Comparison of ENCODE assay signal across 19 cellular contexts in genomic region chr2:59892398-59892797, GRCh38.
DNase-seq lines count a peak whose midpoint lies in the region; ATAC-seq, FAIRE-seq and TF ChIP-seq lines count a peak whose summit lies in the region.
"Had no signal": no experiment of that assay in that cellular context is flagged by ENCODE, and none has a peak within 500 bp of the region (broad histone marks: within the 10 kb centered on the region; RNA-seq: fewer than 3 reads in every experiment).

No MANE protein-coding gene starts in this region.

- H3K79me2 ChIP-seq in H1 (ENCODE audit: control insufficient read depth in 1 of 2, insufficient read depth in 2 of 2, low read length in 2 of 2) = no peaks in the 10 kb centered on the region

- CTCF ChIA-PET in H1 (lab: Charles Lee; ENCODE audit: partially characterized antibody) = no interaction called here

- H3K36me3 ChIP-seq in H1 (ENCODE audit: control insufficient read depth in 2 of 4, insufficient read depth in 4 of 4, low read length in 3 of 4) (no peaks in the 10 kb centered on the region), breast epithelium (no peaks in the 10 kb centered on the region)

- no peak overlapping the region for H3K56ac ChIP-seq in H1 (replicated peaks; ENCODE audit: insufficient read length, low read depth, low read length)

- H3K18ac ChIP-seq in H1 (ENCODE audit: extremely low read depth, low read length) = no peak overlapping the region

- H3K27me3 ChIP-seq in H1 (replicated peaks in 1 of 4; ENCODE audit: control insufficient read depth in 3 of 4, extremely low read depth in 1 of 4, insufficient read depth in 3 of 4, low read length in 3 of 4) (no peaks in the 10 kb centered on the region), breast epithelium (no peaks in the 10 kb centered on the region)

- H3K4me2 ChIP-seq in H1 (ENCODE audit: insufficient read depth in 1 of 2, low read depth in 2 of 2, low read length in 2 of 2) = no peak overlapping the region
- H3K4me2 ChIP-seq: PC-9 had no signal

- ATAC-seq in HG03520 (IDR thresholded peaks at IDR 0.05; ENCODE audit: unreplicated experiment) = no peak
- ATAC-seq: K562 had no signal

- no peak overlapping the region for H2AFZ ChIP-seq in H1 (ENCODE audit: low read length)
- H2AFZ ChIP-seq: PC-9 had no signal

- no peak for TF ChIP-seq RAD21 in H1 (IDR thresholded peaks at IDR 0.05 in 1 of 2, conservative IDR thresholded peaks at IDR 0.05 in 1 of 2; ENCODE audit: low read depth in 2 of 2, low read length in 2 of 2)

- no peaks in the 10 kb centered on the region for H4K20me1 ChIP-seq in H1 (replicated peaks in 1 of 2; ENCODE audit: control insufficient read depth in 1 of 2, insufficient read depth in 2 of 2, low read length in 2 of 2)

- TF ChIP-seq POLR2A in H1 (IDR thresholded peaks at IDR 0.05; ENCODE audit: control extremely low read depth in 1 of 2, low read depth in 2 of 2, low read length in 2 of 2) (no peak), breast epithelium (IDR thresholded peaks at IDR 0.05) (no peak)

- H4K91ac ChIP-seq in H1 (replicated peaks; ENCODE audit: insufficient read length, low read length) = no peak overlapping the region

- no peak overlapping the region for H2AK5ac ChIP-seq in H1 (ENCODE audit: low read depth, low read length)

- no peak overlapping the region for H2BK12ac ChIP-seq in H1 (ENCODE audit: low read depth, low read length)

- no peaks in the 10 kb centered on the region for H3K23me2 ChIP-seq in H1 (ENCODE audit: low read depth, low read length)

- H2BK20ac ChIP-seq in H1 (ENCODE audit: low read length) = no peak overlapping the region

- H3K4me1 ChIP-seq in H1 (replicated peaks in 1 of 4; ENCODE audit: control insufficient read depth in 3 of 4, insufficient read depth in 4 of 4, low read length in 3 of 4) (peaks cover 2 to 6% (median 4%) of the 10 kb centered on the region in 4 experiments; a peak in 4 of 7 replicates), breast epithelium (no peaks in the 10 kb centered on the region)

- H4K8ac ChIP-seq in H1 (ENCODE audit: extremely low read depth, insufficient read depth, low read length) = no peak overlapping the region

- no peak overlapping the region for H2BK120ac ChIP-seq in H1 (replicated peaks; ENCODE audit: low read depth, low read length)

- no peak overlapping the region for H3K4me3 ChIP-seq in H1 (ENCODE audit: extremely low read depth in 1 of 4, insufficient read depth in 2 of 4, low read depth in 3 of 4, low read length in 4 of 4)
- no peak overlapping the region for H3K4me3 ChIP-seq in breast epithelium
- H3K4me3 ChIP-seq: K562, PC-9 had no signal

- H2BK5ac ChIP-seq in H1 (ENCODE audit: low read depth, low read length) = no peak overlapping the region

- H3K4ac ChIP-seq in H1 (replicated peaks; ENCODE audit: insufficient read length, low read depth, low read length) = no peak overlapping the region

- intact Hi-C loops in breast epithelium (cut with DNase I; ENCODE audit: low total_unique reads) = no loop called here

- TF ChIP-seq CTCF in H1 (IDR thresholded peaks at IDR 0.05; ENCODE audit: control extremely low read depth in 1 of 3, insufficient read depth in 1 of 3, low read depth in 1 of 3, low read length in 3 of 3) (no peak), breast epithelium (IDR thresholded peaks at IDR 0.05) (no peak)

- no peak for FAIRE-seq in H1 (lab: Jason Lieb, UNC)
- FAIRE-seq: K562 had no signal

- H3K9me3 ChIP-seq in H1 (ENCODE audit: insufficient read depth in 2 of 2, low read depth in 1 of 2, low read length in 1 of 2) (no peaks in the 10 kb centered on the region), breast epithelium (no peaks in the 10 kb centered on the region)

- no peak overlapping the region; the same call in 1 of the 2 replicates for H3K27ac ChIP-seq in H1 (ENCODE audit: low read depth, low read length)
- H3K27ac ChIP-seq in breast epithelium = no peak overlapping the region
- H3K27ac ChIP-seq: PC-9, RWPE1 had no signal

- H3K79me1 ChIP-seq in H1 (ENCODE audit: low read depth, low read length) = no peaks in the 10 kb centered on the region

- TF ChIP-seq EP300 in H1 (IDR thresholded peaks at IDR 0.05; ENCODE audit: borderline replicate concordance in 1 of 2, low read depth in 2 of 2, low read length in 2 of 2) = no peak

- no peak overlapping the region for H3K9ac ChIP-seq in H1 (replicated peaks in 1 of 4; ENCODE audit: extremely low read depth in 1 of 4, low read depth in 3 of 4, low read length in 3 of 4)

- no peak overlapping the region for H3K23ac ChIP-seq in H1 (ENCODE audit: insufficient read length)

- DNase-seq in NCI-H2029 (lab: John Stamatoyannopoulos, UW) = peak; percentile 12
- no peak for DNase-seq in NCI-H2029 treated with DMSO at 0.1 percent for 48 hours (lab: John Stamatoyannopoulos, UW)
- DNase-seq in NCI-H1436 treated with DMSO at 0.1 percent for 48 hours (lab: John Stamatoyannopoulos, UW) = peak; percentile 18
- peak; percentile 82 for DNase-seq in NCI-H69 (lab: John Stamatoyannopoulos, UW)
- no peak for DNase-seq in H1 (ENCODE audit: low read depth in 1 of 2, low spot score in 2 of 2)
- DNase-seq in breast epithelium (ENCODE audit: low spot score in 2 of 2) = no peak
- no peak for DNase-seq in activated effector memory CD4-positive, alpha-beta T cell treated with anti-CD3 and anti-CD28 coated beads, Interleukin-2, amount 50 U/mL, for 16 hours
- DNase-seq: 8988T, DMS 273 treated with DMSO at 0.1 percent for 48 hours, GDM1, GOT3, NCI-H446, NCI-H82, PC-9, SIG-M5, T-helper 1 cell had no signal

- 61% methylated on average over 5 of the region's 5 CpGs; no CpG with 5 or more reads in 1 of the 2 experiments for WGBS in H1 (ENCODE audit: extremely low coverage in 1 of 2, insufficient coverage in 1 of 2, insufficient read length in 1 of 2, insufficient replicate concordance in 2 of 2, low coverage in 1 of 2, low lambda C conversion rate in 2 of 2, missing lambda C conversion rate in 1 of 2), 2 experiments

- POLR2A ChIA-PET in H1 (lab: Charles Lee; ENCODE audit: partially characterized antibody) = no interaction called here

- no peak overlapping the region for H3K14ac ChIP-seq in H1 (ENCODE audit: insufficient read length)

- no peak overlapping the region for H4K5ac ChIP-seq in H1 (ENCODE audit: insufficient read length, low read depth, low read length)

- no peak overlapping the region for H2BK15ac ChIP-seq in H1 (ENCODE audit: low read length)

TF ChIP-seq in H1, 55 proteins besides CTCF, POLR2A, EP300 and RAD21:
- TF ChIP-seq POU5F1 (IDR thresholded peaks at IDR 0.05; ENCODE audit: low read depth, low read length) (no peak), BCL11A (IDR thresholded peaks at IDR 0.05; ENCODE audit: low read depth in 2 of 2, low read length in 2 of 2) (no peak), EZH2 (IDR thresholded peaks at IDR 0.05; ENCODE audit: low read depth, low read length, severe bottlenecking) (no peak), CTBP2 (IDR thresholded peaks at IDR 0.05; ENCODE audit: borderline replicate concordance, insufficient read depth, insufficient read length, low read length) (no peak), RNF2 (IDR thresholded peaks at IDR 0.05; ENCODE audit: borderline replicate concordance, low read depth, low read length, missing control alignments, poor library complexity, severe bottlenecking) (no peak), SRF (IDR thresholded peaks at IDR 0.05; ENCODE audit: low read depth, low read length) (peak; percentile 63), HDAC6 (IDR thresholded peaks at IDR 0.05; ENCODE audit: low read depth, low read length) (no peak), YY1 (IDR thresholded peaks at IDR 0.05; ENCODE audit: low read depth, low read length) (no peak)

Comparison
In these comparisons a context has a peak if more than half of its experiments do, and no peak if none do; other contexts are left out.
1. DNase-seq: peak in NCI-H2029 (single experiment), NCI-H1436 treated with DMSO at 0.1 percent for 48 hours (single experiment) and NCI-H69 (single experiment); none in NCI-H2029 treated with DMSO at 0.1 percent for 48 hours (single experiment), H1 (0 of 2), breast epithelium (0 of 2) and activated effector memory CD4-positive, alpha-beta T cell treated with anti-CD3 and anti-CD28 coated beads, Interleukin-2, amount 50 U/mL, for 16 hours (single experiment).